Comparison of ENCODE assay signal across 8 cellular contexts in the genomic region with DNA sequence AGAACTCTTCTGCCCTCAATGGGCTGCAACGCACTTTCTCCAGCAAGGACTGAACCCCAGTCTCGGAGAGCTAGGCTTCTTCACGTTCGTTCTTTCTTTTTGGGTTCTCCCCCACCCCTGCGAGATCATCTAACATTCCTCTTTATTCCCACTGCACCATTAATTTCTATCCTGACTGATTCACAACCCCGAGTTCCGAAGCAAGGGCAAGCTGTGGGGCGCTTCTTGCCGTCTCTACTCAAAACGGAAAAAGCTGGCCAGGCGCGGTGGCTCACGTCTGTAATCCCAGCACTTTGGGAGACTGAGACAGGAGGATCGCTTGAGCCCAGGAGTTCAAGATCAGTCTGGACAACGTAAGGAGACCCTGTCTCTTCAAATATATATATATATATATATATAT. TPM values are rescaled to one million over a fixed set of nuclear protein-coding genes. Genes with fewer than 3 reads are reported as not detected.
DNase-seq lines count a peak whose midpoint lies in the region; ATAC-seq and TF ChIP-seq lines count a peak whose summit lies in the region.

No MANE protein-coding gene starts in this region.

- H3K27me3 ChIP-seq in right lobe of liver (no peaks in the 10 kb centered on the region), thyroid gland (no peaks in the 10 kb centered on the region)

- H3K4me3 ChIP-seq in astrocyte of the spinal cord (ENCODE audit: low read depth, low read length) (peak overlapping the region; percentile 55), right lobe of liver (peak overlapping the region in 2 of 3 donors; percentile 43 to 64), thyroid gland (replicated peaks in 1 of 3) (peak overlapping the region in 1 of 3 donors; percentile 42)

- H3K4me3 Mint-ChIP-seq in activated T-cell treated with anti-CD3 and anti-CD28 coated beads, Interleukin-2, amount 50 U/mL, for 4 hours: peak overlapping the region; percentile 86

- TF ChIP-seq CTCF in astrocyte of the spinal cord (IDR thresholded peaks at IDR 0.05; ENCODE audit: low read depth, low read length) (no peak), right lobe of liver (IDR thresholded peaks at IDR 0.05) (no peak), thyroid gland (IDR thresholded peaks at IDR 0.05) (no peak)

- no peak for TF ChIP-seq POLR2A in right lobe of liver (IDR thresholded peaks at IDR 0.05)
- no peak for TF ChIP-seq POLR2A in thyroid gland (IDR thresholded peaks at IDR 0.05)

- in situ Hi-C loops in astrocyte of the spinal cord (cut with HindIII; ENCODE audit: low sequenced_read_pairs): no loop called here

- H3K36me3 Mint-ChIP-seq in activated T-cell treated with anti-CD3 and anti-CD28 coated beads, Interleukin-2, amount 50 U/mL, for 4 hours (ENCODE audit: insufficient read depth): no peaks in the 10 kb centered on the region

- H3K27ac ChIP-seq in right lobe of liver (peak overlapping the region in 1 of 3 donors; percentile 71), thyroid gland (peak overlapping the region; percentile 48 to 93 (median 82))

- ATAC-seq in activated T-cell treated with anti-CD3 and anti-CD28 coated beads, Interleukin-2, amount 50 U/mL, for 4 hours: no peak
- no peak for ATAC-seq in right lobe of liver

- intact Hi-C loops in right lobe of liver (cut with DNase I) (no loop called here), thyroid gland (cut with DNase I) (no loop called here)

- H3K9me3 ChIP-seq in right lobe of liver: no peaks in the 10 kb centered on the region
- H3K9me3 ChIP-seq in thyroid gland: no peaks in the 10 kb centered on the region

- no peak for DNase-seq in activated T-cell treated with anti-CD3 and anti-CD28 coated beads, Interleukin-2, amount 50 U/mL, for 4 hours
- DNase-seq in activated T-cell treated with anti-CD3 and anti-CD28 coated beads for 4 hours (no peak), astrocyte of the spinal cord (ENCODE audit: low read depth, low spot score) (no peak), right lobe of liver (no peak), thyroid gland (no peak), NCI-H1048 (lab: John Stamatoyannopoulos, UW) (no peak), nucleus accumbens (lab: John Stamatoyannopoulos, UW) (no peak)
- no peak for DNase-seq in stimulated activated CD4-positive, alpha-beta T cell treated with anti-CD3 and anti-CD28 coated beads, Interleukin-4, amount 100 ng/mL, for 4 hours

- H3K36me3 ChIP-seq in right lobe of liver (no peaks in the 10 kb centered on the region), thyroid gland (no peaks in the 10 kb centered on the region)

- WGBS in right lobe of liver (ENCODE audit: insufficient coverage, low coverage, low lambda C conversion rate, missing lambda C conversion rate): 61% methylated on average over 15 of the region's 15 CpGs
- 62% methylated on average over 15 of the region's 15 CpGs for WGBS in thyroid gland, 2 donors

- no peaks in the 10 kb centered on the region for H3K9me3 Mint-ChIP-seq in activated T-cell treated with anti-CD3 and anti-CD28 coated beads, Interleukin-2, amount 50 U/mL, for 4 hours

- H3K4me1 Mint-ChIP-seq in activated T-cell treated with anti-CD3 and anti-CD28 coated beads, Interleukin-2, amount 50 U/mL, for 4 hours (ENCODE audit: low read depth): peaks cover 16% of the 10 kb centered on the region

- no peaks in the 10 kb centered on the region for H3K27me3 Mint-ChIP-seq in activated T-cell treated with anti-CD3 and anti-CD28 coated beads, Interleukin-2, amount 50 U/mL, for 4 hours (ENCODE audit: low read depth)

- H3K4me1 ChIP-seq in right lobe of liver (peaks cover 0 to 8% (median 0%) of the 10 kb centered on the region in 4 donors), thyroid gland (peaks cover 18 to 44% of the 10 kb centered on the region in 2 donors)

RNA-seq across cellular contexts. Expression of a gene that starts 37.4 kb away (rescaled TPM):
- 100 to 1,000 TPM in 1 of 3 donors, 10 to 100 TPM in 2; 73.0 to 101 (median 80.5) TPM for total RNA-seq in activated T-cell treated with anti-CD3 and anti-CD28 coated beads, Interleukin-2, amount 50 U/mL, for 4 hours
- 10 to 100 TPM in 1 of 6 experiments, 1 to 10 TPM in 5; 2.0 to 11.2 (median 5.4) TPM for total RNA-seq in right lobe of liver
- total RNA-seq in thyroid gland: 10 to 100 TPM; 41.9 to 82.1 (median 51.9) TPM

RNA-seq across cellular contexts. Expression of a gene that starts 38.4 kb away (rescaled TPM):
- under 1 TPM in 2 of 3 donors, not detected in 1; 0.05 to 0.23 TPM for total RNA-seq in activated T-cell treated with anti-CD3 and anti-CD28 coated beads, Interleukin-2, amount 50 U/mL, for 4 hours
- total RNA-seq in right lobe of liver (under 1 TPM in 3 of 6 experiments, not detected in 3; 0.46 to 0.61 (median 0.46) TPM), thyroid gland (1 to 10 TPM in 2 of 4 donors, under 1 TPM in 1, not detected in 1; 0.45 to 9.0 (median 1.2) TPM)
